ENCODE assay signal across 19 cellular contexts in genomic region chr11:45085657-45086501, GRCh38.
DNase-seq lines count a peak whose midpoint lies in the region; ATAC-seq lines count a peak whose summit lies in the region.
"Had no signal": no experiment of that assay in that cellular context is flagged by ENCODE, and none has a peak within 500 bp of the region (broad histone marks: within the 10 kb centered on the region; RNA-seq: fewer than 3 reads in every experiment).

No MANE protein-coding gene starts in this region.

- no peaks in the 10 kb centered on the region for H3K36me3 ChIP-seq in ectodermal cell (ENCODE audit: control insufficient read depth, insufficient read depth, low read length)
- H3K36me3 ChIP-seq: heart right ventricle, thyroid gland had no signal

- H3K4me1 ChIP-seq in ectodermal cell (ENCODE audit: control insufficient read depth, insufficient read depth, low read length): peaks cover 48% of the 10 kb centered on the region

- no peaks in the 10 kb centered on the region for H3K9me3 ChIP-seq in ectodermal cell (ENCODE audit: control insufficient read depth, low read length)
- H3K9me3 ChIP-seq: heart right ventricle, thyroid gland had no signal

- no peak for ATAC-seq in stimulated activated effector memory CD8-positive, alpha-beta T cell treated with anti-CD3 and anti-CD28 coated beads, Interleukin-12 subunit alpha, Interleukin-12 subunit beta, amount 100 ng/mL, for 72 hours
- no peak for ATAC-seq in GM21360 (IDR thresholded peaks at IDR 0.05; ENCODE audit: unreplicated experiment)
- ATAC-seq: activated T-cell treated with anti-CD3 and anti-CD28 coated beads, Interleukin-2, amount 50 U/mL, for 72 hours; heart right ventricle; left ventricle myocardium superior had no signal

- WGBS in ectodermal cell, 2 experiments: 45 to 46% methylated on average over 11 of the region's 11 CpGs

- peak overlapping the region; percentile 85 for H3K27ac Mint-ChIP-seq in stimulated activated effector memory CD8-positive, alpha-beta T cell treated with anti-CD3 and anti-CD28 coated beads, Interleukin-12 subunit alpha, Interleukin-12 subunit beta, amount 100 ng/mL, for 72 hours
- H3K27ac Mint-ChIP-seq: activated naive CD8-positive, alpha-beta T cell treated with anti-CD3 and anti-CD28 coated beads for 36 hours; activated T-cell treated with anti-CD3 and anti-CD28 coated beads, Interleukin-2, amount 50 U/mL, for 72 hours had no signal

- no peak overlapping the region for H3K4me3 Mint-ChIP-seq in stimulated activated effector memory CD8-positive, alpha-beta T cell treated with anti-CD3 and anti-CD28 coated beads, Interleukin-12 subunit alpha, Interleukin-12 subunit beta, amount 100 ng/mL, for 72 hours
- H3K4me3 Mint-ChIP-seq: activated naive CD8-positive, alpha-beta T cell treated with anti-CD3 and anti-CD28 coated beads for 36 hours; activated T-cell treated with anti-CD3 and anti-CD28 coated beads, Interleukin-2, amount 50 U/mL, for 72 hours; CD4-positive, CD25-positive, alpha-beta regulatory T cell; nephron progenitor cell had no signal

- no peaks in the 10 kb centered on the region for H3K9me3 Mint-ChIP-seq in stimulated activated effector memory CD8-positive, alpha-beta T cell treated with anti-CD3 and anti-CD28 coated beads, Interleukin-12 subunit alpha, Interleukin-12 subunit beta, amount 100 ng/mL, for 72 hours
- H3K9me3 Mint-ChIP-seq: CD4-positive, CD25-positive, alpha-beta regulatory T cell had no signal

- H3K27ac ChIP-seq in ectodermal cell (ENCODE audit: insufficient read depth, low read depth, low read length, poor library complexity, severe bottlenecking): peak overlapping the region; percentile 65
- H3K27ac ChIP-seq: thyroid gland had no signal

- H3K27me3 ChIP-seq in ectodermal cell (ENCODE audit: control insufficient read depth, insufficient read depth, low read length, poor library complexity, severe bottlenecking): no peaks in the 10 kb centered on the region
- H3K27me3 ChIP-seq: heart right ventricle, thyroid gland had no signal

- peaks cover 74% of the 10 kb centered on the region for H3K4me1 Mint-ChIP-seq in stimulated activated effector memory CD8-positive, alpha-beta T cell treated with anti-CD3 and anti-CD28 coated beads, Interleukin-12 subunit alpha, Interleukin-12 subunit beta, amount 100 ng/mL, for 72 hours

- peaks cover 3% of the 10 kb centered on the region for H3K36me3 Mint-ChIP-seq in stimulated activated effector memory CD8-positive, alpha-beta T cell treated with anti-CD3 and anti-CD28 coated beads, Interleukin-12 subunit alpha, Interleukin-12 subunit beta, amount 100 ng/mL, for 72 hours
- H3K36me3 Mint-ChIP-seq: CD4-positive, CD25-positive, alpha-beta regulatory T cell had no signal

- no peak overlapping the region for H3K4me3 ChIP-seq in ectodermal cell (ENCODE audit: insufficient read depth, low read depth, low read length)
- H3K4me3 ChIP-seq: heart right ventricle, thyroid gland had no signal

- DNase-seq in NCI-H82 (lab: John Stamatoyannopoulos, UW): peak; percentile 20
- DNase-seq in NCI-H82 treated with DMSO at 0.1 percent for 48 hours (lab: John Stamatoyannopoulos, UW; ENCODE audit: unreplicated experiment): no peak
- peak; percentile 43 for DNase-seq in NCI-H1436 treated with DMSO at 0.1 percent for 48 hours (lab: John Stamatoyannopoulos, UW)
- no peak for DNase-seq in stimulated activated effector memory CD8-positive, alpha-beta T cell treated with anti-CD3 and anti-CD28 coated beads, Interleukin-12 subunit alpha, Interleukin-12 subunit beta, amount 100 ng/mL, for 72 hours (ENCODE audit: low spot score in 2 of 2)
- DNase-seq in AG20443 (ENCODE audit: low spot score): no peak
- no peak for DNase-seq in NCI-H446 (lab: John Stamatoyannopoulos, UW)
- DNase-seq: activated naive CD8-positive, alpha-beta T cell treated with anti-CD3 and anti-CD28 coated beads for 36 hours; activated T-cell treated with anti-CD3 and anti-CD28 coated beads, Interleukin-2, amount 50 U/mL, for 72 hours; CD4-positive, CD25-positive, alpha-beta regulatory T cell; DMS79; heart right ventricle; left ventricle myocardium superior; NCI-H1105 treated with DMSO at 0.1 percent for 48 hours; nephron progenitor cell; stimulated activated CD4-positive, alpha-beta T cell treated with anti-CD3 and anti-CD28 coated beads, Interleukin-1b, Interleukin-23, amount 100 ng/mL, for 48 hours; stimulated activated naive CD4-positive, alpha-beta T cell treated with Interleukin-2 at 50 U/mL for 16 hours; thyroid gland had no signal

Comparison
In these comparisons a context has a peak if more than half of its experiments do, and no peak if none do; other contexts are left out.
1. DNase-seq: peak in NCI-H82 (single experiment) and NCI-H1436 treated with DMSO at 0.1 percent for 48 hours (single experiment); none in NCI-H82 treated with DMSO at 0.1 percent for 48 hours (single experiment), stimulated activated effector memory CD8-positive, alpha-beta T cell treated with anti-CD3 and anti-CD28 coated beads, Interleukin-12 subunit alpha, Interleukin-12 subunit beta, amount 100 ng/mL, for 72 hours (0 of 2), AG20443 (single experiment) and NCI-H446 (0 of 2).